ENCODE assay signal across 9 cellular contexts in the genomic region with DNA sequence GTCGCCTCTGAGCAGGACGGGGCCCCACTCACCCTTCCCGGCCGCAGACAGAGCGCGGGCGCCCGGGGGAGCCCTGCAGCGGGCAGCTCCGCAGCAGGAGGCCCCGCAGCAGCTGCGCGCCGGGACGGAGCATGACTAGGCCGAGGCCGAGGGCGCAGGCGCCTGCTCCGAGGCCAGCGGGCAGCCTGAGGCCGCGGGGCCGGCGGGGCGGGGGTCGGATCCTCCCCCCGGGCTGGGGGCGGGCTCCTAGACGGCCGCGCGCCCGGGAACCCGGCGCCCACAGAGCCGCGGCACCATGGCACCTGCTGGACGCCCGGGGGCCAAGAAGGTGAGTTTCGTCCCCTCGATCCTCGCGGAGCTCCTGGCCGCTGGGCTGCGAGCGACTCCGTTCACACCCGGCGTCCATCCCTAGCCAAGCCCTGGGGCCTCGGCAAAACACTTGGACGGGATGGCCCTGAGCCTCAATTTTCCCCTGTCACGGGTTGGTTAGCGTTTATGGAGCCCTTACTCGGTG. TPM values are rescaled to one million over a fixed set of nuclear protein-coding genes. Genes with fewer than 3 reads are reported as not detected.
DNase-seq lines count a peak whose midpoint lies in the region; ATAC-seq and TF ChIP-seq lines count a peak whose summit lies in the region.
"Had no signal": no experiment of that assay in that cellular context is flagged by ENCODE, and none has a peak within 500 bp of the region (broad histone marks: within the 10 kb centered on the region; RNA-seq: fewer than 3 reads in every experiment).

A gene with protein sequence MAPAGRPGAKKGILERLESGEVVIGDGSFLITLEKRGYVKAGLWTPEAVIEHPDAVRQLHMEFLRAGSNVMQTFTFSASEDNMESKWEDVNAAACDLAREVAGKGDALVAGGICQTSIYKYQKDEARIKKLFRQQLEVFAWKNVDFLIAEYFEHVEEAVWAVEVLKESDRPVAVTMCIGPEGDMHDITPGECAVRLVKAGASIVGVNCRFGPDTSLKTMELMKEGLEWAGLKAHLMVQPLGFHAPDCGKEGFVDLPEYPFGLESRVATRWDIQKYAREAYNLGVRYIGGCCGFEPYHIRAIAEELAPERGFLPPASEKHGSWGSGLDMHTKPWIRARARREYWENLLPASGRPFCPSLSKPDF (plus strand): TSS at position 280 of the 514 bp plus-strand sequence. CDS start 16 bp downstream, at position 296.
A gene (minus strand): TSS at position 187 of the 514 bp plus-strand sequence. CDS start 54 bp downstream, at position 133.

- no peak for ATAC-seq in GM21529 (IDR thresholded peaks at IDR 0.05; ENCODE audit: unreplicated experiment)

- TF ChIP-seq CTCF in colonic mucosa (IDR thresholded peaks at IDR 0.05), result no peak
- no peak for TF ChIP-seq CTCF in smooth muscle cell (IDR thresholded peaks at IDR 0.05; ENCODE audit: borderline replicate concordance, insufficient read depth, poor library complexity, severe bottlenecking)

- intact Hi-C loops in colonic mucosa (cut with DNase I), result no loop called here

- WGBS in smooth muscle cell (ENCODE audit: low lambda C conversion rate), result 85% methylated on average over 34 of the region's 55 CpGs

- H2AFZ ChIP-seq in smooth muscle cell (ENCODE audit: low read depth), result no peak within 1 kb of the TSS

- H3K4me3 ChIP-seq in colonic mucosa, result peak within 1 kb of the TSS; percentile 28
- no peak within 1 kb of the TSS for H3K4me3 ChIP-seq in smooth muscle cell

- no peaks in the 10 kb centered on the region for H3F3A ChIP-seq in smooth muscle cell (ENCODE audit: low read depth)

- no peaks in the 10 kb centered on the region for H4K20me1 ChIP-seq in smooth muscle cell (ENCODE audit: low read depth)

- no peak within 1 kb of the TSS for H3K4me2 ChIP-seq in smooth muscle cell

- H3K27ac ChIP-seq in colonic mucosa (no peak within 1 kb of the TSS), smooth muscle cell (ENCODE audit: low read depth) (no peak within 1 kb of the TSS)

- no peaks in the 10 kb centered on the region for H3K79me2 ChIP-seq in smooth muscle cell (ENCODE audit: low read depth)

- H3K27me3 ChIP-seq in colonic mucosa (no peaks in the 10 kb centered on the region), smooth muscle cell (ENCODE audit: low read depth) (no peaks in the 10 kb centered on the region)

- H3K4me1 ChIP-seq in colonic mucosa, result no peaks in the 10 kb centered on the region
- H3K4me1 ChIP-seq in smooth muscle cell (ENCODE audit: low read depth), result no peaks in the 10 kb centered on the region

- H3K9me3 ChIP-seq in colonic mucosa (no peaks in the 10 kb centered on the region), smooth muscle cell (replicated peaks; ENCODE audit: low read depth) (no peaks in the 10 kb centered on the region)

- H3K9ac ChIP-seq in colonic mucosa (ENCODE audit: low read depth in 2 of 2, low read length in 2 of 2) (no peak within 1 kb of the TSS), smooth muscle cell (ENCODE audit: low read depth) (no peak within 1 kb of the TSS)

- H3K36me3 ChIP-seq in colonic mucosa (no peaks in the 10 kb centered on the region), smooth muscle cell (ENCODE audit: low read depth) (no peaks in the 10 kb centered on the region)

- DNase-seq in HuH-7 (ENCODE audit: low spot score) (peak; percentile 61), colonic mucosa (no peak), left kidney (ENCODE audit: low read depth, low spot score) (peak; percentile 76), stromal cell of bone marrow (ENCODE audit: low read depth) (peak; percentile 22), T-helper 9 cell (no peak), smooth muscle cell (lab: John Stamatoyannopoulos, UW; ENCODE audit: unreplicated experiment) (no peak), NCI-H1092 treated with DMSO at 0.1 percent for 48 hours (lab: John Stamatoyannopoulos, UW) (no peak)
- DNase-seq: activated B cell treated with CpG ODN at 0.5 μM for 24 hours had no signal

RNA-seq across cellular contexts. Expression of the first gene that starts in this region (rescaled TPM):
- total RNA-seq in colonic mucosa (under 1 TPM; 0.40 to 0.90 TPM), smooth muscle cell (not detected in 2 replicates)
- not detected in 2 replicates for polyA plus RNA-seq in smooth muscle cell
- total RNA-seq: activated B cell treated with CpG ODN at 0.5 μM for 24 hours had no signal

RNA-seq across cellular contexts. Expression of the second gene that starts in this region (rescaled TPM):
- 1 to 10 TPM in 1 of 2 donors, under 1 TPM in 1; 0.30 to 1.4 TPM for total RNA-seq in colonic mucosa
- total RNA-seq in smooth muscle cell, result 0.04 TPM in 1 of 2 replicates, not detected in the other
- polyA plus RNA-seq in smooth muscle cell, result 0.07 TPM in 1 of 2 replicates, not detected in the other
- total RNA-seq: activated B cell treated with CpG ODN at 0.5 μM for 24 hours had no signal

Comparison
In these comparisons a context has a peak if more than half of its experiments do, and no peak if none do; other contexts are left out.
1. DNase-seq: peak in HuH-7 (single experiment), left kidney (single experiment) and stromal cell of bone marrow (single experiment); none in colonic mucosa (single experiment), T-helper 9 cell (single experiment), smooth muscle cell (single experiment) and NCI-H1092 treated with DMSO at 0.1 percent for 48 hours (single experiment).